ENCODE assay signal across 10 cellular contexts in the genomic region with DNA sequence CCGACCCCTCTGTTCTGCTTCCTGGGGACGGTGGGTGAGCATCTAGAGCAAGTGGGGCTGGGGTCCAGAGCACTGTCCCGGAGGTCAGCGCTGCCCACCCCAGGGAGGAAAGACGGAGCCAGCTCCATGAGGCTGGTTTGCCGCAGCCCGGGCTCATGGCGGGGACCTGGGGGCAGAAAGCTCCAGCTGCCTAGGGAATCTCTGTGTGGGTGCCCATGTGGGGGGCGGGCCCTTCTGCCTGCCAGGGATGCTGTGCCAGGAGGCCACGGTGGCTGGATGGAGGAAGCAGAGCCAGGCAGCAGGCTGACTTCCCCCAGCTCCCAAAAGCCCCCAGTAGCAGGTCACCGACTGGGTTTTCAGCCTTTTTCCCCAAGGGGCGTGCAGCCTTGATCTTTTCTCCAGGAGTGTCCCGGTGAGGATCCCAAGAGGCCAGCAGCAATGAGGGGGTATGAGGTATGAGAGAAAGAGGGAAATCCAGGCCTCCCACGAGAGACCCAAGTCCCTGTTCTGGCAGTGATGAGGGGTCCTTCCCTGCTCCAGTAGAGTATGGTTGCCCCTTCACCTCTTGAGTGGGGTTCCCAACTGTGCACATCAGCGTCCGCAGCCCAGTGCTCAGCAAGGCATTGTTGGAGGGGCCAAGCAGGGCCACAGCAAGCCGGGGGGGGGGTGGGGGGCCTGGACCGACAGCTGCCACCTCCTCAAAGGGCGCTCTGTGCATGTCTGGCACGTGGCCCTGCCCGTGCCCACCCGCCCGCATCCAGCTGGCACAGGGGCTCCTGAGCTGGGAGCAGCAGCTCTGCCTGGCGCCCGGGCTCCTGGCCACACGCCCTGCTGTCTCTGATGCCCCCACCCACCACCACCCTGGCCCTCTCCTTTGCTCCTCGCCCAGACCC. TPM values are rescaled to one million over a fixed set of nuclear protein-coding genes. Genes with fewer than 3 reads are reported as not detected.
A peak's percentile ranks its signal among the peaks of the same experiment; 100 is the strongest.
DNase-seq lines count a peak whose midpoint lies in the region; ATAC-seq and TF ChIP-seq lines count a peak whose summit lies in the region.
"Had no signal": no experiment of that assay in that cellular context is flagged by ENCODE, and none has a peak within 500 bp of the region (broad histone marks: within the 10 kb centered on the region; RNA-seq: fewer than 3 reads in every experiment).

No MANE protein-coding gene starts in this region.

- no peaks in the 10 kb centered on the region for H3K27me3 ChIP-seq in adrenal gland
- peaks cover 6% of the 10 kb centered on the region for H3K27me3 ChIP-seq in lower lobe of right lung (ENCODE audit: low read depth)

- peak overlapping the region; percentile 79 for H3K4me3 Mint-ChIP-seq in activated T-cell treated with anti-CD3 and anti-CD28 coated beads, Interleukin-2, amount 50 U/mL, for 4 hours
- no peak overlapping the region for H3K4me3 Mint-ChIP-seq in activated CD8-positive, alpha-beta memory T cell treated with anti-CD3 and anti-CD28 coated beads, Interleukin-2, amount 10 ng/mL, durations not matched to agents 7 days and 5 days

- H3K27ac ChIP-seq in adrenal gland (peak overlapping the region in 3 of 5 donors; percentile 70 to 91 (median 87)), lower lobe of right lung (no peak overlapping the region), temporal lobe (ENCODE audit: low read depth, low read length) (peak overlapping the region; percentile 83)

- no peaks in the 10 kb centered on the region for H3K9me3 ChIP-seq in adrenal gland (replicated peaks in 1 of 3)
- H3K9me3 ChIP-seq in lower lobe of right lung, result no peaks in the 10 kb centered on the region

- H3K4me3 ChIP-seq in adrenal gland (no peak overlapping the region), lower lobe of right lung (peak overlapping the region; percentile 98)

- TF ChIP-seq CTCF in adrenal gland (IDR thresholded peaks at IDR 0.05) (no peak), lower lobe of right lung (IDR thresholded peaks at IDR 0.05) (no peak)

- DNase-seq in activated T-cell treated with anti-CD3 and anti-CD28 coated beads, Interleukin-2, amount 50 U/mL, for 4 hours, result no peak
- DNase-seq in activated T-cell treated with anti-CD3 and anti-CD28 coated beads, Interleukin-2, amount 50 U/mL, for 1 hour, result no peak
- DNase-seq in adrenal gland (peak in 2 of 7 donors; percentile 11 to 28), lower lobe of right lung (peak; percentile 45), DMS153 treated with DMSO at 0.1 percent for 48 hours (lab: John Stamatoyannopoulos, UW; ENCODE audit: unreplicated experiment) (no peak), T-helper 1 cell (no peak)
- DNase-seq in activated CD8-positive, alpha-beta memory T cell treated with anti-CD3 and anti-CD28 coated beads, Interleukin-2, amount 10 ng/mL, durations not matched to agents 7 days and 5 days, result no peak
- DNase-seq: activated effector memory CD4-positive, alpha-beta T cell treated with anti-CD3 and anti-CD28 coated beads, Interleukin-2, amount 50 U/mL, for 16 hours; DND-41 had no signal

- H3K4me1 ChIP-seq in adrenal gland (replicated peaks in 1 of 2), result peaks cover 35 to 48% of the 10 kb centered on the region in 2 donors
- peaks cover 40% of the 10 kb centered on the region for H3K4me1 ChIP-seq in lower lobe of right lung

- no peak for TF ChIP-seq POLR2A in adrenal gland (IDR thresholded peaks at IDR 0.05)

- intact Hi-C loops in adrenal gland (cut with DNase I) (no loop called here), lower lobe of right lung (cut with DNase I) (no loop called here)

- H3K36me3 Mint-ChIP-seq in activated T-cell treated with anti-CD3 and anti-CD28 coated beads, Interleukin-2, amount 50 U/mL, for 4 hours (ENCODE audit: insufficient read depth), result no peaks in the 10 kb centered on the region
- no peaks in the 10 kb centered on the region for H3K36me3 Mint-ChIP-seq in activated CD8-positive, alpha-beta memory T cell treated with anti-CD3 and anti-CD28 coated beads, Interleukin-2, amount 10 ng/mL, durations not matched to agents 7 days and 5 days

- ATAC-seq in activated T-cell treated with anti-CD3 and anti-CD28 coated beads, Interleukin-2, amount 50 U/mL, for 4 hours, result no peak
- ATAC-seq in lower lobe of right lung, result no peak
- ATAC-seq in activated CD8-positive, alpha-beta memory T cell treated with anti-CD3 and anti-CD28 coated beads, Interleukin-2, amount 10 ng/mL, durations not matched to agents 7 days and 5 days, result no peak

- H3K9me3 Mint-ChIP-seq in activated T-cell treated with anti-CD3 and anti-CD28 coated beads, Interleukin-2, amount 50 U/mL, for 4 hours, result no peaks in the 10 kb centered on the region
- no peaks in the 10 kb centered on the region for H3K9me3 Mint-ChIP-seq in activated CD8-positive, alpha-beta memory T cell treated with anti-CD3 and anti-CD28 coated beads, Interleukin-2, amount 10 ng/mL, durations not matched to agents 7 days and 5 days (ENCODE audit: low read depth)

- H3K27me3 Mint-ChIP-seq in activated T-cell treated with anti-CD3 and anti-CD28 coated beads, Interleukin-2, amount 50 U/mL, for 4 hours (ENCODE audit: low read depth), result peaks cover 54% of the 10 kb centered on the region
- peaks cover 45% of the 10 kb centered on the region for H3K27me3 Mint-ChIP-seq in activated CD8-positive, alpha-beta memory T cell treated with anti-CD3 and anti-CD28 coated beads, Interleukin-2, amount 10 ng/mL, durations not matched to agents 7 days and 5 days

- no peak overlapping the region for H3K27ac Mint-ChIP-seq in activated CD8-positive, alpha-beta memory T cell treated with anti-CD3 and anti-CD28 coated beads, Interleukin-2, amount 10 ng/mL, durations not matched to agents 7 days and 5 days

- CTCF ChIA-PET in activated CD8-positive, alpha-beta memory T cell treated with anti-CD3 and anti-CD28 coated beads, Interleukin-2, amount 10 ng/mL, durations not matched to agents 7 days and 5 days (lab: Charles Lee), result no interaction called here

- no peaks in the 10 kb centered on the region for H3K36me3 ChIP-seq in adrenal gland (replicated peaks in 1 of 2)
- no peaks in the 10 kb centered on the region for H3K36me3 ChIP-seq in lower lobe of right lung

- H3K4me1 Mint-ChIP-seq in activated T-cell treated with anti-CD3 and anti-CD28 coated beads, Interleukin-2, amount 50 U/mL, for 4 hours (ENCODE audit: low read depth), result peaks cover 7% of the 10 kb centered on the region
- no peaks in the 10 kb centered on the region for H3K4me1 Mint-ChIP-seq in activated CD8-positive, alpha-beta memory T cell treated with anti-CD3 and anti-CD28 coated beads, Interleukin-2, amount 10 ng/mL, durations not matched to agents 7 days and 5 days

- WGBS in adrenal gland, 4 donors, result 74 to 86% (median 78%) methylated on average over 8 to 27 of the region's 27 CpGs

RNA-seq across cellular contexts. Expression of gene BCAR1, which starts 15.6 kb away (rescaled TPM):
- 1 to 10 TPM; 1.5 to 4.3 (median 2.9) TPM for total RNA-seq in activated T-cell treated with anti-CD3 and anti-CD28 coated beads, Interleukin-2, amount 50 U/mL, for 4 hours
- total RNA-seq in adrenal gland (10 to 100 TPM; 55.4 to 74.9 (median 66.8) TPM), lower lobe of right lung (65.1 TPM), temporal lobe (17.2 TPM)
- 10 to 100 TPM; 10.2 to 87.7 (median 54.3) TPM for polyA plus RNA-seq in adrenal gland
- under 1 TPM in 1 of 2 experiments, not detected in 1; 0.19 TPM for total RNA-seq in activated CD8-positive, alpha-beta memory T cell treated with anti-CD3 and anti-CD28 coated beads, Interleukin-2, amount 10 ng/mL, durations not matched to agents 7 days and 5 days

RNA-seq across cellular contexts. Expression of gene CTRB1, which starts 48.2 kb away (rescaled TPM):
- total RNA-seq in activated T-cell treated with anti-CD3 and anti-CD28 coated beads, Interleukin-2, amount 50 U/mL, for 4 hours, result 1 to 10 TPM; 2.2 to 5.5 (median 3.4) TPM
- total RNA-seq in adrenal gland (1 to 10 TPM in 5 of 8 donors, under 1 TPM in 1, not detected in 2; 0.67 to 9.9 (median 1.7) TPM), lower lobe of right lung (not detected), temporal lobe (not detected)
- polyA plus RNA-seq in adrenal gland, result 1 to 10 TPM in 2 of 3 donors, not detected in 1; 2.0 to 4.2 TPM
- total RNA-seq in activated CD8-positive, alpha-beta memory T cell treated with anti-CD3 and anti-CD28 coated beads, Interleukin-2, amount 10 ng/mL, durations not matched to agents 7 days and 5 days, result not detected
